Comparison of ENCODE assay signal across 8 cellular contexts in the genomic region with DNA sequence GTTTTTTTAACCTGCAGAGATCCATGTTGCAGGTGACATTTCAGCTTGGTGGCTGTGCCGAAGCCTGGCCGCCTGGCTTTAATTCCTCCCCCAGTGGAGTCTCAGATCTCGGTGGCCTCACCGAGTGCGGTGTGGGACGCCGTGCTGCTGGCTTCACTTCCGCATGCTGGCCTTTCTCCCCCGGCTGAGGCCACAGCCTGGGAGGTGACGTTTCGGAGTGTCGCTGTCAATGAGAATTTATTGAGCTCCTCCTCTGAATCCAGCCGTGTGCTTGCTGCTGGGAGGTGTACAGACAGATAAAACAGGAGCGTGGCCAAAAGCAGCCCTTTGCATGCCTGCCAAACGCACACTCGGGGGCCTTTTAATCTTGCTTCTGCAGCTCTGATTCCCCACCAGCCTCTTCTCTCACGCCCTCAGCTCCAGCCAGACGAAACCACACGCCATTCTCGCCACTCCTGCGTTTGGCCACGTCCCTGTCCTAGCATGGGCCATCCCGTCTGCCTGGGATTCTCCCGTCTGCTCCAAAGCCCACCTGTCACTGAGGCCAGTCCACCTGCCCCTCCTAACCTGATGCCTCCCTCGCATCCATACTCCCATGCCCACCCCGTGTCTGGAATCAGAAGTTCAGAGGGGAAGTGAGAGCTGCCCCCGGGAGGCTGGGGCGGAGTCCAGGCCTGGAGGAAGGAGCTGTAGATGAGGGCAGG. TPM values are rescaled to one million over a fixed set of nuclear protein-coding genes. Genes with fewer than 3 reads are reported as not detected.
A peak's percentile ranks its signal among the peaks of the same experiment; 100 is the strongest.
DNase-seq lines count a peak whose midpoint lies in the region; ATAC-seq, FAIRE-seq and TF ChIP-seq lines count a peak whose summit lies in the region.

No MANE protein-coding gene starts in this region.

- ATAC-seq in GM19395 (IDR thresholded peaks at IDR 0.05; ENCODE audit: unreplicated experiment): peak; percentile 37
- ATAC-seq in sciatic nerve: peak; percentile 6

- DNase-seq in BE2C (no peak), sciatic nerve (ENCODE audit: low spot score) (no peak), D721Med (ENCODE audit: insufficient read length, low spot score) (no peak), MM.1S (no peak), occipital lobe (lab: John Stamatoyannopoulos, UW) (no peak)

- H4K20me1 ChIP-seq in OCI-LY1 (ENCODE audit: insufficient read depth, low read length): no peaks in the 10 kb centered on the region
- no peaks in the 10 kb centered on the region for H4K20me1 ChIP-seq in MM.1S (ENCODE audit: insufficient read depth, low read length)

- H3K4me1 ChIP-seq in BE2C (peaks cover 24% of the 10 kb centered on the region), OCI-LY1 (ENCODE audit: insufficient read depth, low read length, severe bottlenecking) (peaks cover 50% of the 10 kb centered on the region), esophagus (ENCODE audit: control insufficient read depth in 2 of 2, insufficient read depth in 2 of 2, low read length in 1 of 2) (peaks cover 10 to 30% of the 10 kb centered on the region in 2 donors), MM.1S (ENCODE audit: low read length) (no peaks in the 10 kb centered on the region)

- H3F3A ChIP-seq in OCI-LY1 (ENCODE audit: insufficient read depth, low read length): no peaks in the 10 kb centered on the region
- no peaks in the 10 kb centered on the region for H3F3A ChIP-seq in MM.1S (ENCODE audit: insufficient read depth, low read length)

- intact Hi-C loops in sciatic nerve (cut with DNase I): loop anchor here (10.0 kb wide), 2 partner anchors 312 to 342 kb away; no protein-coding TSS in a partner anchor

- no peak overlapping the region for H2AFZ ChIP-seq in OCI-LY1 (ENCODE audit: low read length)
- H2AFZ ChIP-seq in MM.1S (ENCODE audit: low read length): no peak overlapping the region

- H3K27ac ChIP-seq in OCI-LY1 (ENCODE audit: low read depth, low read length, poor library complexity, severe bottlenecking) (peak overlapping the region; percentile 55), esophagus (ENCODE audit: low read depth in 2 of 2, low read length in 1 of 2) (peak overlapping the region; percentile 58 to 87), MM.1S (ENCODE audit: low read length) (no peak overlapping the region)

- H3K9ac ChIP-seq in OCI-LY1 (ENCODE audit: low read length): peak overlapping the region; percentile 47; the same call in 1 of the 2 replicates
- no peak overlapping the region for H3K9ac ChIP-seq in MM.1S (ENCODE audit: low read length)

- H3K4me2 ChIP-seq in OCI-LY1 (ENCODE audit: low read length) (peak overlapping the region; percentile 77), MM.1S (ENCODE audit: low read depth, low read length) (no peak overlapping the region)

- H3K9me2 ChIP-seq in OCI-LY1 (ENCODE audit: low read depth, low read length) (no peaks in the 10 kb centered on the region), MM.1S (replicated peaks; ENCODE audit: insufficient read depth, low read length) (no peaks in the 10 kb centered on the region)

- H3K36me3 ChIP-seq in BE2C (peaks cover 37% of the 10 kb centered on the region), OCI-LY1 (ENCODE audit: insufficient read depth, low read length) (peaks cover 14% of the 10 kb centered on the region; the same call in 1 of the 2 replicates), esophagus (ENCODE audit: control insufficient read depth in 2 of 2, insufficient read depth in 2 of 2, low read length in 1 of 2) (no peaks in the 10 kb centered on the region), MM.1S (replicated peaks; ENCODE audit: insufficient read depth, low read length) (no peaks in the 10 kb centered on the region)

- H3K27me3 ChIP-seq in BE2C (no peaks in the 10 kb centered on the region), OCI-LY1 (ENCODE audit: insufficient read depth, low read length) (no peaks in the 10 kb centered on the region), esophagus (ENCODE audit: control insufficient read depth in 1 of 2, insufficient read depth in 2 of 2, low read length in 2 of 2) (no peaks in the 10 kb centered on the region), MM.1S (replicated peaks; ENCODE audit: insufficient read depth, low read length) (no peaks in the 10 kb centered on the region)

- WGBS in esophagus, 2 donors: 34 to 40% methylated on average over 28 of the region's 28 CpGs

- H3K4me3 ChIP-seq in BE2C (ENCODE audit: low read depth, low read length) (peak overlapping the region; percentile 74), OCI-LY1 (ENCODE audit: low read depth, low read length, poor library complexity, severe bottlenecking) (peak overlapping the region; percentile 75), esophagus (ENCODE audit: low read depth in 1 of 2, low read length in 2 of 2) (peak overlapping the region in 1 of 2 donors; percentile 3), MM.1S (ENCODE audit: low read length) (no peak overlapping the region)

- FAIRE-seq in D721Med (lab: Jason Lieb, UNC): no peak

- no peaks in the 10 kb centered on the region for H3K9me3 ChIP-seq in BE2C
- H3K9me3 ChIP-seq in OCI-LY1 (ENCODE audit: low read length): no peaks in the 10 kb centered on the region
- H3K9me3 ChIP-seq in esophagus (ENCODE audit: control insufficient read depth in 2 of 2, insufficient read depth in 1 of 2, low read depth in 1 of 2, low read length in 1 of 2): no peaks in the 10 kb centered on the region
- no peaks in the 10 kb centered on the region for H3K9me3 ChIP-seq in MM.1S (replicated peaks; ENCODE audit: insufficient read depth, low read length)

- H3K79me2 ChIP-seq in OCI-LY1 (ENCODE audit: insufficient read depth, low read length): peaks cover 48% of the 10 kb centered on the region
- H3K79me2 ChIP-seq in MM.1S (ENCODE audit: low read length): peaks cover 62% of the 10 kb centered on the region

- TF ChIP-seq CTCF in BE2C (IDR thresholded peaks at IDR 0.05; ENCODE audit: low read depth, low read length) (no peak), OCI-LY1 (IDR thresholded peaks at IDR 0.05; ENCODE audit: low read length) (no peak), D721Med (IDR thresholded peaks at IDR 0.05; ENCODE audit: insufficient read depth, missing control alignments) (no peak), MM.1S (IDR thresholded peaks at IDR 0.05; ENCODE audit: low read length) (no peak)

RNA-seq across cellular contexts. Expression of a gene that starts 3.6 kb away (rescaled TPM):
- 134 TPM for polyA plus RNA-seq in BE2C (2012; ENCODE audit: insufficient read depth, insufficient read length, low read depth)
- polyA plus RNA-seq in esophagus: 10 to 100 TPM in 1 of 2 donors, 1 to 10 TPM in 1; 8.9 to 19.6 TPM
- total RNA-seq in sciatic nerve: 97.3 TPM
- total RNA-seq in occipital lobe: 18.4 TPM
